13 cellular contexts compared by ENCODE assay signal in the genomic region with DNA sequence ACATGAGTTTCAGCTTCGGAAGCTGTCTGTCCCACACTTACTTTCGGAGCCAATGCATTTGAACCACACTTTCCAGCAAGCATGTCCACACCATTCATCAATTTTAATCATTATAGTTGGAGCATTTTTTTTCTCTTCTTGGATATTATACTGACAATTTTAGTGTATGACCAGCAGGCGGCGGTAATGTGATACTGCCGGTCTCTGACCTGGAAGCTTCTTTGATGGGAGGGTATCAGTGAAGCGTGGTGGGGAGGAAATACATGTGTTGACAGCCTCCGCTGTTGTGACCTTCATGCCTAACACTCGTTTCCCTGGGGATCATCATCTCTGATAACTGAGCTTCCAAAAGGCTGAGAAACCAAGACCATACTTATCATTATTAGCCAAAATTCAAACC.
DNase-seq lines count a peak whose midpoint lies in the region; ATAC-seq, FAIRE-seq and TF ChIP-seq lines count a peak whose summit lies in the region.
"Had no signal": no experiment of that assay in that cellular context is flagged by ENCODE, and none has a peak within 500 bp of the region (broad histone marks: within the 10 kb centered on the region; RNA-seq: fewer than 3 reads in every experiment).

No MANE protein-coding gene starts in this region.

- no peaks in the 10 kb centered on the region for H4K20me1 ChIP-seq in HCT116 (ENCODE audit: insufficient read depth)
- H4K20me1 ChIP-seq in keratinocyte (ENCODE audit: control insufficient read depth, extremely low read depth, insufficient read depth, low read length), result no peaks in the 10 kb centered on the region

- 85% methylated on average over 8 of the region's 8 CpGs for WGBS in prostate gland

- CTCF ChIA-PET in HCT116 (lab: Charles Lee), result interaction anchor here (1.1 kb wide), 2 partner anchors 14 to 244 kb away, joined by 4 to 5 read pairs; no protein-coding TSS in a partner anchor
- CTCF ChIA-PET in WTC11 (lab: Charles Lee), result interaction anchor here (0.6 to 2.5 kb wide), 36 partner anchors 9 to 304 kb away, joined by 3 to 26 read pairs (median 4); no protein-coding TSS in a partner anchor

- H3K9me3 Mint-ChIP-seq in CD14-positive monocyte (peaks cover 0 to 8% (median 2%) of the 10 kb centered on the region in 7 donors), WTC11 (no peaks in the 10 kb centered on the region)

- H3K36me3 Mint-ChIP-seq in CD14-positive monocyte, result no peaks in the 10 kb centered on the region
- H3K36me3 Mint-ChIP-seq in WTC11, result peaks cover 7% of the 10 kb centered on the region

- H3K4me1 ChIP-seq in HCT116 (ENCODE audit: control insufficient read depth in 1 of 2, insufficient read depth in 2 of 2, low read length in 2 of 2) (peaks cover 5 to 11% of the 10 kb centered on the region in 2 experiments; a peak in 2 of 4 replicates), keratinocyte (ENCODE audit: control insufficient read depth, extremely low read depth, insufficient read depth, low read length) (no peaks in the 10 kb centered on the region), prostate gland (replicated peaks) (no peaks in the 10 kb centered on the region)

- H3K4me2 ChIP-seq in HCT116 (ENCODE audit: low read length), result no peak overlapping the region
- H3K4me2 ChIP-seq in keratinocyte (ENCODE audit: control insufficient read depth, extremely low read depth, insufficient read depth, low read depth, low read length), result no peak overlapping the region

- H3K9ac ChIP-seq in HCT116 (ENCODE audit: low read length) (no peak overlapping the region), keratinocyte (ENCODE audit: control insufficient read depth, extremely low read depth, insufficient read depth, low read length) (no peak overlapping the region)

- RAD21 ChIA-PET in HCT116 (lab: Charles Lee; ENCODE audit: low non-redundant PET in 1 of 2, low total read pairs in 2 of 2, uncharacterized antibody in 2 of 2, unreplicated experiment in 2 of 2), result no interaction called here

- H3K27ac Mint-ChIP-seq in CD14-positive monocyte (no peak overlapping the region), WTC11 (0 out of 2 replicates have a peak overlapping the region, but pooled peaks have one; percentile 62)
- H3K27ac Mint-ChIP-seq: activated B cell treated with CpG ODN at 0.5 μM for 24 hours, immature natural killer cell had no signal

- no TSS peak for BruUV-seq in HCT116 (replicated peaks; lab: Mats Ljungman, UMichigan)

- H3K27ac ChIP-seq in HCT116 (ENCODE audit: low read depth, low read length) (no peak overlapping the region), keratinocyte (ENCODE audit: control insufficient read depth, insufficient read depth, low read length) (no peak overlapping the region), prostate gland (no peak overlapping the region)
- H3K27ac ChIP-seq: sigmoid colon had no signal

- intact Hi-C loops in CD14-positive monocyte (cut with micrococcal nuclease), result no loop called here
- intact Hi-C loops in HCT116 (cut with micrococcal nuclease), result loop anchor here (1.0 kb wide), 1 partner anchor 245 kb away; no protein-coding TSS in a partner anchor
- intact Hi-C loops in prostate gland (cut with DNase I), result no loop called here

- no peaks in the 10 kb centered on the region for H3K9me1 ChIP-seq in keratinocyte (ENCODE audit: control insufficient read depth, extremely low read depth, insufficient read depth, low read length)

- no peaks in the 10 kb centered on the region for H3K9me2 ChIP-seq in HCT116 (ENCODE audit: insufficient read depth)

- H3K27me3 ChIP-seq in HCT116 (ENCODE audit: insufficient read depth, low read length), result no peaks in the 10 kb centered on the region
- H3K27me3 ChIP-seq in keratinocyte (ENCODE audit: control insufficient read depth, extremely low read depth, insufficient read depth, low read length), result no peaks in the 10 kb centered on the region
- H3K27me3 ChIP-seq in prostate gland (replicated peaks; ENCODE audit: insufficient read depth), result no peaks in the 10 kb centered on the region
- H3K27me3 ChIP-seq: sigmoid colon had no signal

- TF ChIP-seq CTCF in CD14-positive monocyte (IDR thresholded peaks at IDR 0.05) (peak; percentile 20), HCT116 (IDR thresholded peaks at IDR 0.05 in 2 of 3, conservative IDR thresholded peaks at IDR 0.05 in 1 of 3; ENCODE audit: borderline replicate concordance in 1 of 3, insufficient read depth in 1 of 3, low read depth in 2 of 3, low read length in 2 of 3) (peak; percentile 39 to 72 (median 40); a peak in 5 of 6 replicates), WTC11 (IDR thresholded peaks at IDR 0.05) (peak; percentile 71), keratinocyte (optimal IDR thresholded peaks at IDR 0.05 in 1 of 3, IDR thresholded peaks at IDR 0.05 in 1 of 3, conservative IDR thresholded peaks at IDR 0.05 in 1 of 3; ENCODE audit: extremely low read depth in 1 of 3, insufficient read depth in 2 of 3, low read length in 3 of 3) (peak; percentile 35 to 47 (median 40)), prostate gland (IDR thresholded peaks at IDR 0.05) (no peak)

- no peak for FAIRE-seq in keratinocyte (lab: Jason Lieb, UNC)

- dilution Hi-C loops in keratinocyte (cut with MboI; ENCODE audit: extremely low pct_ligation_motif_present, low sequenced_read_pairs), result no loop called here

- ATAC-seq in HCT116, result no peak
- ATAC-seq in WTC11, result peak; percentile 64
- no peak for ATAC-seq in HG02798 (IDR thresholded peaks at IDR 0.05; ENCODE audit: poor library complexity, unreplicated experiment)
- ATAC-seq in GM18511 (IDR thresholded peaks at IDR 0.05; ENCODE audit: unreplicated experiment), result no peak
- ATAC-seq in GM18505 (IDR thresholded peaks at IDR 0.05; ENCODE audit: unreplicated experiment), result no peak

- H2AFZ ChIP-seq in HCT116 (ENCODE audit: low read depth, low read length, poor library complexity, severe bottlenecking) (no peak overlapping the region), keratinocyte (ENCODE audit: control insufficient read depth, low read length) (no peak overlapping the region)

- H3K27me3 Mint-ChIP-seq in CD14-positive monocyte (ENCODE audit: low read depth in 3 of 3) (peaks cover 0 to 10% (median 6%) of the 10 kb centered on the region in 3 donors), WTC11 (ENCODE audit: low read depth) (no peaks in the 10 kb centered on the region)
- H3K27me3 Mint-ChIP-seq: activated B cell treated with CpG ODN at 0.5 μM for 24 hours had no signal

- no peak overlapping the region for H3K4me3 Mint-ChIP-seq in CD14-positive monocyte
- H3K4me3 Mint-ChIP-seq in WTC11, result no peak overlapping the region
- H3K4me3 Mint-ChIP-seq: activated B cell treated with CpG ODN at 0.5 μM for 24 hours, immature natural killer cell had no signal

- peaks cover 0 to 11% of the 10 kb centered on the region in 2 experiments; a peak in 1 of 4 replicates for H3K36me3 ChIP-seq in HCT116 (ENCODE audit: control insufficient read depth in 1 of 2, insufficient read depth in 2 of 2, low read length in 2 of 2)
- peaks cover 0 to 4% of the 10 kb centered on the region in 2 experiments for H3K36me3 ChIP-seq in keratinocyte (ENCODE audit: control insufficient read depth in 2 of 2, extremely low read depth in 1 of 2, insufficient read depth in 2 of 2, low read length in 2 of 2)
- no peaks in the 10 kb centered on the region for H3K36me3 ChIP-seq in prostate gland

- DNase-seq in CD14-positive monocyte (ENCODE audit: low spot score) (no peak), HCT116 (ENCODE audit: low read depth, low spot score) (no peak), WTC11 (ENCODE audit: low spot score) (peak; percentile 56), keratinocyte (ENCODE audit: low read depth, low spot score) (no peak), prostate gland (ENCODE audit: low spot score) (no peak)
- DNase-seq: activated B cell treated with CpG ODN at 0.5 μM for 24 hours; immature natural killer cell; NCI-H69; stimulated activated naive CD4-positive, alpha-beta T cell had no signal

- H3K4me1 Mint-ChIP-seq in CD14-positive monocyte (no peaks in the 10 kb centered on the region), WTC11 (peaks cover 26% of the 10 kb centered on the region)
- H3K4me1 Mint-ChIP-seq: activated B cell treated with CpG ODN at 0.5 μM for 24 hours had no signal

- H3K79me2 ChIP-seq in HCT116 (ENCODE audit: insufficient read depth, low read length) (no peaks in the 10 kb centered on the region), keratinocyte (ENCODE audit: control insufficient read depth, insufficient read depth, low read length) (no peaks in the 10 kb centered on the region)

- no peak overlapping the region for H3K4me3 ChIP-seq in HCT116 (replicated peaks in 1 of 2; ENCODE audit: low read depth in 1 of 2, low read length in 2 of 2)
- H3K4me3 ChIP-seq in keratinocyte (ENCODE audit: control insufficient read depth in 2 of 3, extremely low read depth in 1 of 3, insufficient read depth in 2 of 3, low read depth in 1 of 3, low read length in 3 of 3), result no peak overlapping the region
- H3K4me3 ChIP-seq in prostate gland, result no peak overlapping the region
- H3K4me3 ChIP-seq: sigmoid colon had no signal

- no peaks in the 10 kb centered on the region for H3K9me3 ChIP-seq in HCT116 (ENCODE audit: control insufficient read depth in 1 of 2, insufficient read depth in 1 of 2, low read depth in 1 of 2, low read length in 2 of 2)
- H3K9me3 ChIP-seq in keratinocyte (ENCODE audit: control insufficient read depth, low read depth, low read length), result no peaks in the 10 kb centered on the region
- H3K9me3 ChIP-seq in prostate gland, result no peaks in the 10 kb centered on the region

- POLR2A ChIA-PET in HCT116 (lab: Charles Lee) (no interaction called here), WTC11 (lab: Charles Lee) (no interaction called here)

- TF ChIP-seq RAD21 in HCT116 (IDR thresholded peaks at IDR 0.05; ENCODE audit: low read depth), result peak; percentile 47

- TF ChIP-seq POLR2A in HCT116 (IDR thresholded peaks at IDR 0.05; ENCODE audit: borderline replicate concordance, extremely low read depth, insufficient read depth, insufficient read length), result no peak
- TF ChIP-seq POLR2A in prostate gland (IDR thresholded peaks at IDR 0.05), result no peak
- TF ChIP-seq POLR2A in GM18505 (IDR thresholded peaks at IDR 0.05; ENCODE audit: borderline replicate concordance, extremely low read depth, insufficient read depth, insufficient read length), result no peak

TF ChIP-seq in HCT116, 20 proteins besides CTCF, POLR2A, EP300 and RAD21 (continues in another document):
- TF ChIP-seq EGR1 (IDR thresholded peaks at IDR 0.05; ENCODE audit: low read depth), result no peak
- TF ChIP-seq EZH2phosphoT487 (IDR thresholded peaks at IDR 0.05; ENCODE audit: borderline replicate concordance), result no peak
- TF ChIP-seq ELF1 (IDR thresholded peaks at IDR 0.05; ENCODE audit: borderline replicate concordance, low read depth), result no peak
- TF ChIP-seq SP1 (IDR thresholded peaks at IDR 0.05; ENCODE audit: low read depth), result no peak
- no peak for TF ChIP-seq ZFX (IDR thresholded peaks at IDR 0.05)
- no peak for TF ChIP-seq EZH2 (IDR thresholded peaks at IDR 0.05)

TF ChIP-seq in WTC11, 78 proteins besides CTCF, POLR2A, EP300 and RAD21 (continues in another document):
- no peak for TF ChIP-seq MXD4 (CRISPR knock-in tag; IDR thresholded peaks at IDR 0.05; ENCODE audit: borderline replicate concordance)
- TF ChIP-seq ZNF263 (CRISPR knock-in tag; IDR thresholded peaks at IDR 0.05; ENCODE audit: low read depth), result no peak
- TF ChIP-seq PRRX2 (CRISPR knock-in tag; IDR thresholded peaks at IDR 0.05), result no peak
- no peak for TF ChIP-seq GRHL2 (CRISPR knock-in tag; IDR thresholded peaks at IDR 0.05; ENCODE audit: insufficient replicate concordance, severe bottlenecking)
- no peak for TF ChIP-seq MYBL2 (CRISPR knock-in tag; IDR thresholded peaks at IDR 0.05)
- TF ChIP-seq NFATC4 (CRISPR knock-in tag; IDR thresholded peaks at IDR 0.05), result no peak

Comparison
In these comparisons a context has a peak if more than half of its experiments do, and no peak if none do; other contexts are left out.
1. CTCF ChIP-seq: peak in CD14-positive monocyte (single experiment), HCT116 (3 of 3), WTC11 (single experiment) and keratinocyte (3 of 3); none in prostate gland (0 of 4).